In genomic region chr15:43881944-43882343, GRCh38 we compare ENCODE assay signal across 10 cellular contexts. TPM values are rescaled to one million over a fixed set of nuclear protein-coding genes. Genes with fewer than 3 reads are reported as not detected.
DNase-seq lines count a peak whose midpoint lies in the region; TF ChIP-seq lines count a peak whose summit lies in the region.
"Had no signal": no experiment of that assay in that cellular context is flagged by ENCODE, and none has a peak within 500 bp of the region (broad histone marks: within the 10 kb centered on the region; RNA-seq: fewer than 3 reads in every experiment).

No MANE protein-coding gene starts in this region.

- H3K27ac Mint-ChIP-seq in nephron progenitor cell, result no peak overlapping the region

- no peak overlapping the region for H3K4me3 Mint-ChIP-seq in nephron progenitor cell
- H3K4me3 Mint-ChIP-seq: brain had no signal

- no peaks in the 10 kb centered on the region for H3K27me3 ChIP-seq in vagina

- TF ChIP-seq CTCF in LNCaP clone FGC (IDR thresholded peaks at IDR 0.05; ENCODE audit: control insufficient read depth, extremely low read depth, insufficient read depth) (peak; percentile 67), nephron progenitor cell (IDR thresholded peaks at IDR 0.05) (peak; percentile 41), vagina (IDR thresholded peaks at IDR 0.05) (no peak)

- no peaks in the 10 kb centered on the region for H3K36me3 ChIP-seq in vagina

- no peaks in the 10 kb centered on the region for H3K27me3 Mint-ChIP-seq in nephron progenitor cell (ENCODE audit: low read depth, poor library complexity)

- peak; percentile 18 for DNase-seq in DMS53 (lab: John Stamatoyannopoulos, UW)
- DNase-seq in DMS53 treated with DMSO at 0.1 percent for 48 hours (lab: John Stamatoyannopoulos, UW; ENCODE audit: unreplicated experiment), result no peak
- DNase-seq in LNCaP clone FGC (ENCODE audit: low read depth), result no peak
- peak; percentile 27 for DNase-seq in dermis blood vessel endothelial cell
- DNase-seq in nephron progenitor cell, result no peak
- no peak for DNase-seq in NOMO-1 treated with DMSO at 0.1 percent for 48 hours (lab: John Stamatoyannopoulos, UW; ENCODE audit: unreplicated experiment)
- DNase-seq in anterior cingulate cortex (lab: John Stamatoyannopoulos, UW), result no peak
- DNase-seq in vagina (ENCODE audit: extremely low spot score in 2 of 2), result no peak
- DNase-seq: NK-92 treated with Interleukin-12 subunit alpha and Interleukin-12 subunit beta, amount 100 ng/mL, for 24 hours had no signal

- H3K9me3 ChIP-seq in vagina, result no peaks in the 10 kb centered on the region

- no peaks in the 10 kb centered on the region for H3K4me1 ChIP-seq in vagina

- no peaks in the 10 kb centered on the region for H3K36me3 Mint-ChIP-seq in nephron progenitor cell (ENCODE audit: low read depth)

- no peak overlapping the region for H3K4me3 ChIP-seq in LNCaP clone FGC (ENCODE audit: low read depth, low read length)
- no peak overlapping the region for H3K4me3 ChIP-seq in vagina

- no peaks in the 10 kb centered on the region for H3K9me3 Mint-ChIP-seq in nephron progenitor cell
- H3K9me3 Mint-ChIP-seq: brain had no signal

- peaks cover 5% of the 10 kb centered on the region for H3K4me1 Mint-ChIP-seq in nephron progenitor cell

- no peak overlapping the region for H3K27ac ChIP-seq in vagina

- intact Hi-C loops in vagina (cut with DNase I), result no loop called here

- no peak for TF ChIP-seq POLR2A in vagina (IDR thresholded peaks at IDR 0.05)

RNA-seq across cellular contexts. Expression of gene WDR76, which starts 55.1 kb away (rescaled TPM):
- 10.4 and 17.8 TPM in 2 replicates for total RNA-seq in dermis blood vessel endothelial cell
- 3.4 TPM for total RNA-seq in vagina

RNA-seq across cellular contexts. Expression of gene MFAP1, which starts 57.5 kb away (rescaled TPM):
- 36.1 and 41.1 TPM in 2 replicates for total RNA-seq in dermis blood vessel endothelial cell
- 13.5 TPM for total RNA-seq in vagina

Comparison
In these comparisons a context has a peak if more than half of its experiments do, and no peak if none do; other contexts are left out.
1. DNase-seq: peak in DMS53 (single experiment) and dermis blood vessel endothelial cell (single experiment); none in DMS53 treated with DMSO at 0.1 percent for 48 hours (single experiment), LNCaP clone FGC (single experiment), nephron progenitor cell (single experiment), NOMO-1 treated with DMSO at 0.1 percent for 48 hours (single experiment), anterior cingulate cortex (0 of 58) and vagina (0 of 2).
2. CTCF ChIP-seq: peak in LNCaP clone FGC (single experiment) and nephron progenitor cell (single experiment); none in vagina (0 of 3).